Comparison of ENCODE assay signal across 19 cellular contexts in the genomic region with DNA sequence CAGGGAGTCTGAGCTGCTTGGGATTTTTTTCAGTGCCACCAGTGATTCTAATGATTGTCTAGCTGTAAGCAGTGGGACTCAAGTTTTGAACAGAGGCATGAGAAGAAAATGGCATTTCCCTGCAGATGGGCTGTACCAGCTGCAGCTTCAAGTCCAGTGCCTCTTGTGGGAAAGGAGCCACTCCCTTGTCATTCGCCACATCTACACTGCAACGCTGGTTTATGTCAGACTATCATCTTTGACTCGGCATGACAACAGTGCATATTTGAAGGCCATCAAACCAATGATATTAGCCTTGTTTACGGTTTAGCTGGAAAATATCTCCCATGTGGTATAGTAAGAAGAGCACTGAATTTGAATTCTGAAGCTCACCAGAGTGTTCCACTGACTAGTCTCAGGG. TPM values are rescaled to one million over a fixed set of nuclear protein-coding genes. Genes with fewer than 3 reads are reported as not detected.
"Had no signal": no experiment of that assay in that cellular context is flagged by ENCODE, and none has a peak within 500 bp of the region (broad histone marks: within the 10 kb centered on the region; RNA-seq: fewer than 3 reads in every experiment).

No MANE protein-coding gene starts in this region.

- H3K9me3 ChIP-seq: heart left ventricle, stomach had no signal

- H3K27ac Mint-ChIP-seq: dendritic cell treated with granulocyte-macrophage colony-stimulating factor and Interleukin-4, amounts not matched to agents 40 ng/mL and 50 ng/mL, for 4 days; effector memory CD8-positive, alpha-beta T cell; naive thymus-derived CD4-positive, alpha-beta T cell; nephron progenitor cell had no signal

- H3K4me3 Mint-ChIP-seq: dendritic cell treated with granulocyte-macrophage colony-stimulating factor and Interleukin-4, amounts not matched to agents 40 ng/mL and 50 ng/mL, for 4 days; effector memory CD8-positive, alpha-beta T cell; naive thymus-derived CD4-positive, alpha-beta T cell; nephron progenitor cell had no signal

- H3K27me3 ChIP-seq: heart left ventricle, stomach had no signal

- H3K27me3 Mint-ChIP-seq: dendritic cell treated with granulocyte-macrophage colony-stimulating factor and Interleukin-4, amounts not matched to agents 40 ng/mL and 50 ng/mL, for 4 days; effector memory CD8-positive, alpha-beta T cell; naive thymus-derived CD4-positive, alpha-beta T cell had no signal

- H3K36me3 ChIP-seq: heart left ventricle, stomach had no signal

- H3K9me3 Mint-ChIP-seq: dendritic cell treated with granulocyte-macrophage colony-stimulating factor and Interleukin-4, amounts not matched to agents 40 ng/mL and 50 ng/mL, for 4 days; effector memory CD8-positive, alpha-beta T cell; naive thymus-derived CD4-positive, alpha-beta T cell; nephron progenitor cell had no signal

- H3K4me3 ChIP-seq: heart left ventricle, lung, skin epidermis, stomach had no signal

- ATAC-seq: effector memory CD8-positive, alpha-beta T cell; heart left ventricle; left colon; left ventricle myocardium superior; naive thymus-derived CD4-positive, alpha-beta T cell; sciatic nerve had no signal

- DNase-seq: effector memory CD8-positive, alpha-beta T cell; foreskin melanocyte; heart left ventricle; hippocampal formation; left colon; left ventricle myocardium superior; mesendoderm; naive thymus-derived CD4-positive, alpha-beta T cell; nephron progenitor cell; posterior cingulate gyrus; stimulated activated CD4-positive, alpha-beta T cell treated with anti-CD3 and anti-CD28 coated beads, Interleukin-12 subunit alpha, Interleukin-12 subunit beta, amount 100 ng/mL, for 4 hours; stimulated activated naive CD4-positive, alpha-beta T cell; stomach; substantia nigra; trophoblast cell had no signal

- H3K27ac ChIP-seq: heart left ventricle, skin epidermis, stomach had no signal

- H3K36me3 Mint-ChIP-seq: naive thymus-derived CD4-positive, alpha-beta T cell had no signal

RNA-seq across cellular contexts. Expression of a gene that starts 22.2 kb away (rescaled TPM):
- total RNA-seq: left ventricle myocardium superior had no signal

RNA-seq across cellular contexts. Expression of a gene that starts 54.1 kb away (rescaled TPM):
- total RNA-seq: naive thymus-derived CD4-positive, alpha-beta T cell had no signal
- polyA plus RNA-seq: naive thymus-derived CD4-positive, alpha-beta T cell had no signal
